ENCODE assay signal across 1 cellular context in the genomic region with DNA sequence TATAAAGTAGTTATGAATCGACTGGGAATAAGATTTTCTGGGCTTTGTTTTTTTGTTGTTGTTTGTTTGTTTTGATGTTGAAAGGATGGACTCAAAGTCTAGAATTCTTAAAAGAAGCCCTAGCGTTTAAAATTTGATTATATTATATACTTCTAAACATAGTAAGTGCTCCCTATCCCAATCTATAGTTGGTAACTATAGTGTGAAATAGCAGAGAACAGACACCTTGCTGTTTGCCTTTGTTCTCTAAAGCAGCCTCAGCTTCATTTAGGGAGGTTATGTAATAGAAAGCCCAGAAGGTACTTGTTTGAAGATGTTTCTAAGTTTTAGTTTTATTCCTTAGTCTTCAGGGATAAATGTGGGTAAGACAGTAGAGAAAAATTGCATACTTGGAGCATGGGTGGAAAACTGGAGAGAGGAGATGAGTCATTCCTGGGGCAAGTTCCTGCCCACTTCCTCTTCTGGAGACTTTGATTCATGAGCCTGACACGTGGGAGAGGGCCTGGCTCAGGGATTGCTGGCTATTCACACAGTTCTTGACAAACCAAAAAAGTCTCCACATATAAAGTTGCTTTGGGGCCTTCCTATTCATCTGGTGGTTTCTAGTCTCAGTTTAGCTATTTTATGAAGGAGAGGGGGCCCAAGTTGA.
A peak's percentile ranks its signal among the peaks of the same experiment; 100 is the strongest.
TF ChIP-seq lines count a peak whose summit lies in the region.

No MANE protein-coding gene starts in this region.

TF ChIP-seq in HepG2, 621 proteins besides CTCF, POLR2A, EP300 and RAD21 (continued from another document and continues in another):
- TF ChIP-seq ZNF142 (CRISPR knock-in tag; IDR thresholded peaks at IDR 0.05) (no peak), CREM (IDR thresholded peaks at IDR 0.05) (peak; percentile 17; the same call in 1 of the 2 replicates), CREM (CRISPR knock-in tag; IDR thresholded peaks at IDR 0.05) (no peak), NFE2 (CRISPR knock-in tag; IDR thresholded peaks at IDR 0.05) (no peak), CBX5 (CRISPR knock-in tag; IDR thresholded peaks at IDR 0.05; ENCODE audit: borderline replicate concordance) (no peak), TEAD2 (CRISPR knock-in tag; IDR thresholded peaks at IDR 0.05) (no peak), MLX (CRISPR knock-in tag; IDR thresholded peaks at IDR 0.05) (peak; percentile 99), KMT2B (CRISPR knock-in tag; IDR thresholded peaks at IDR 0.05) (peak; percentile 72), NFYB (CRISPR knock-in tag; IDR thresholded peaks at IDR 0.05) (no peak), HNF4A (CRISPR knock-in tag; IDR thresholded peaks at IDR 0.05) (peak; percentile 65), ZBTB3 (CRISPR knock-in tag; IDR thresholded peaks at IDR 0.05; ENCODE audit: borderline replicate concordance, low read depth) (no peak), HOXA3 (CRISPR knock-in tag; IDR thresholded peaks at IDR 0.05) (peak; percentile 49; the same call in 1 of the 2 replicates), U2AF2 (IDR thresholded peaks at IDR 0.05; ENCODE audit: low read depth, low read length) (no peak), SMAD1 (CRISPR knock-in tag; IDR thresholded peaks at IDR 0.05; ENCODE audit: borderline replicate concordance, low read depth) (no peak), ZBTB38 (CRISPR knock-in tag; IDR thresholded peaks at IDR 0.05) (0 out of 2 replicates have a peak, but pooled peaks have one; percentile 22), CHD4 (IDR thresholded peaks at IDR 0.05; ENCODE audit: borderline replicate concordance, low read length) (no peak), JUN (CRISPR knock-in tag; IDR thresholded peaks at IDR 0.05) (peak; percentile 91), YY1 (IDR thresholded peaks at IDR 0.05; ENCODE audit: insufficient read depth, insufficient replicate concordance, low read depth, low read length) (no peak), NCOA2 (CRISPR knock-in tag; IDR thresholded peaks at IDR 0.05) (peak; percentile 52; the same call in 1 of the 2 replicates), THAP11 (CRISPR knock-in tag; IDR thresholded peaks at IDR 0.05) (peak; percentile 39; the same call in 1 of the 2 replicates), NCOA5 (CRISPR knock-in tag; IDR thresholded peaks at IDR 0.05) (no peak), RFXAP (CRISPR knock-in tag; IDR thresholded peaks at IDR 0.05; ENCODE audit: borderline replicate concordance) (no peak), POGZ (CRISPR knock-in tag; IDR thresholded peaks at IDR 0.05) (peak; percentile 92), ZZZ3 (CRISPR knock-in tag; IDR thresholded peaks at IDR 0.05; ENCODE audit: borderline replicate concordance) (no peak), ZBTB46 (CRISPR knock-in tag; IDR thresholded peaks at IDR 0.05; ENCODE audit: borderline replicate concordance) (no peak), ZNF572 (CRISPR knock-in tag; IDR thresholded peaks at IDR 0.05) (no peak), TERF1 (CRISPR knock-in tag; IDR thresholded peaks at IDR 0.05) (no peak), NRL (CRISPR knock-in tag; IDR thresholded peaks at IDR 0.05; ENCODE audit: borderline replicate concordance) (no peak), HDAC1 (CRISPR knock-in tag; IDR thresholded peaks at IDR 0.05) (peak; percentile 32; the same call in 1 of the 2 replicates), ZNF335 (CRISPR knock-in tag; IDR thresholded peaks at IDR 0.05) (peak; percentile 73; the same call in 1 of the 2 replicates), TCF7 (IDR thresholded peaks at IDR 0.05; ENCODE audit: low read depth) (peak; percentile 26; the same call in 1 of the 2 replicates), FOXO1 (CRISPR knock-in tag; IDR thresholded peaks at IDR 0.05) (no peak; the same call in 1 of the 2 replicates), RNF2 (conservative IDR thresholded peaks at IDR 0.05; ENCODE audit: low read depth) (0 out of 2 replicates have a peak, but pooled peaks have one; percentile 44), PLSCR1 (CRISPR knock-in tag; IDR thresholded peaks at IDR 0.05; ENCODE audit: borderline replicate concordance) (no peak)
- TF ChIP-seq, protein P1, sequence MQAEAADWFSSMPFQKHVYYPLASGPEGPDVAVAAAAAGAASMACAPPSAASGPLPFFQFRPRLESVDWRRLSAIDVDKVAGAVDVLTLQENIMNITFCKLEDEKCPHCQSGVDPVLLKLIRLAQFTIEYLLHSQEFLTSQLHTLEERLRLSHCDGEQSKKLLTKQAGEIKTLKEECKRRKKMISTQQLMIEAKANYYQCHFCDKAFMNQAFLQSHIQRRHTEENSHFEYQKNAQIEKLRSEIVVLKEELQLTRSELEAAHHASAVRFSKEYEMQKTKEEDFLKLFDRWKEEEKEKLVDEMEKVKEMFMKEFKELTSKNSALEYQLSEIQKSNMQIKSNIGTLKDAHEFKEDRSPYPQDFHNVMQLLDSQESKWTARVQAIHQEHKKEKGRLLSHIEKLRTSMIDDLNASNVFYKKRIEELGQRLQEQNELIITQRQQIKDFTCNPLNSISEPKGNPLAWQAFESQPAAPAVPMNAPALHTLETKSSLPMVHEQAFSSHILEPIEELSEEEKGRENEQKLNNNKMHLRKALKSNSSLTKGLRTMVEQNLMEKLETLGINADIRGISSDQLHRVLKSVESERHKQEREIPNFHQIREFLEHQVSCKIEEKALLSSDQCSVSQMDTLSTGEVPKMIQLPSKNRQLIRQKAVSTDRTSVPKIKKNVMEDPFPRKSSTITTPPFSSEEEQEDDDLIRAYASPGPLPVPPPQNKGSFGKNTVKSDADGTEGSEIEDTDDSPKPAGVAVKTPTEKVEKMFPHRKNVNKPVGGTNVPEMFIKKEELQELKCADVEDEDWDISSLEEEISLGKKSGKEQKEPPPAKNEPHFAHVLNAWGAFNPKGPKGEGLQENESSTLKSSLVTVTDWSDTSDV (CRISPR knock-in tag; IDR thresholded peaks at IDR 0.05): no peak
- TF ChIP-seq, protein P2, sequence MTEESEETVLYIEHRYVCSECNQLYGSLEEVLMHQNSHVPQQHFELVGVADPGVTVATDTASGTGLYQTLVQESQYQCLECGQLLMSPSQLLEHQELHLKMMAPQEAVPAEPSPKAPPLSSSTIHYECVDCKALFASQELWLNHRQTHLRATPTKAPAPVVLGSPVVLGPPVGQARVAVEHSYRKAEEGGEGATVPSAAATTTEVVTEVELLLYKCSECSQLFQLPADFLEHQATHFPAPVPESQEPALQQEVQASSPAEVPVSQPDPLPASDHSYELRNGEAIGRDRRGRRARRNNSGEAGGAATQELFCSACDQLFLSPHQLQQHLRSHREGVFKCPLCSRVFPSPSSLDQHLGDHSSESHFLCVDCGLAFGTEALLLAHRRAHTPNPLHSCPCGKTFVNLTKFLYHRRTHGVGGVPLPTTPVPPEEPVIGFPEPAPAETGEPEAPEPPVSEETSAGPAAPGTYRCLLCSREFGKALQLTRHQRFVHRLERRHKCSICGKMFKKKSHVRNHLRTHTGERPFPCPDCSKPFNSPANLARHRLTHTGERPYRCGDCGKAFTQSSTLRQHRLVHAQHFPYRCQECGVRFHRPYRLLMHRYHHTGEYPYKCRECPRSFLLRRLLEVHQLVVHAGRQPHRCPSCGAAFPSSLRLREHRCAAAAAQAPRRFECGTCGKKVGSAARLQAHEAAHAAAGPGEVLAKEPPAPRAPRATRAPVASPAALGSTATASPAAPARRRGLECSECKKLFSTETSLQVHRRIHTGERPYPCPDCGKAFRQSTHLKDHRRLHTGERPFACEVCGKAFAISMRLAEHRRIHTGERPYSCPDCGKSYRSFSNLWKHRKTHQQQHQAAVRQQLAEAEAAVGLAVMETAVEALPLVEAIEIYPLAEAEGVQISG (CRISPR knock-in tag; IDR thresholded peaks at IDR 0.05): peak; percentile 50; the same call in 1 of the 2 replicates
- TF ChIP-seq, protein P3, sequence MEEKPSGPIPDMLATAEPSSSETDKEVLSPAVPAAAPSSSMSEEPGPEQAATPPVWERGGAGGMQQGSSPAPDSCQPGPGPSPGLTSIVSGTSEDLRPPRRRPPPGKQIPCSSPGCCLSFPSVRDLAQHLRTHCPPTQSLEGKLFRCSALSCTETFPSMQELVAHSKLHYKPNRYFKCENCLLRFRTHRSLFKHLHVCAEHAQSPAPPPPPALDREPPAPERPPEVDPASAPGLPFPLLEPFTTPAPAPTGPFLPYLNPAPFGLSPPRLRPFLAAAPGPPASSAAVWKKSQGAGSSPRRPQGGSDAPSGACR (CRISPR knock-in tag; IDR thresholded peaks at IDR 0.05): 0 out of 2 replicates have a peak, but pooled peaks have one; percentile 20
- TF ChIP-seq, protein P4, sequence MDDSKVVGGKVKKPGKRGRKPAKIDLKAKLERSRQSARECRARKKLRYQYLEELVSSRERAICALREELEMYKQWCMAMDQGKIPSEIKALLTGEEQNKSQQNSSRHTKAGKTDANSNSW (CRISPR knock-in tag; IDR thresholded peaks at IDR 0.05; ENCODE audit: borderline replicate concordance): no peak
- TF ChIP-seq, protein P5, sequence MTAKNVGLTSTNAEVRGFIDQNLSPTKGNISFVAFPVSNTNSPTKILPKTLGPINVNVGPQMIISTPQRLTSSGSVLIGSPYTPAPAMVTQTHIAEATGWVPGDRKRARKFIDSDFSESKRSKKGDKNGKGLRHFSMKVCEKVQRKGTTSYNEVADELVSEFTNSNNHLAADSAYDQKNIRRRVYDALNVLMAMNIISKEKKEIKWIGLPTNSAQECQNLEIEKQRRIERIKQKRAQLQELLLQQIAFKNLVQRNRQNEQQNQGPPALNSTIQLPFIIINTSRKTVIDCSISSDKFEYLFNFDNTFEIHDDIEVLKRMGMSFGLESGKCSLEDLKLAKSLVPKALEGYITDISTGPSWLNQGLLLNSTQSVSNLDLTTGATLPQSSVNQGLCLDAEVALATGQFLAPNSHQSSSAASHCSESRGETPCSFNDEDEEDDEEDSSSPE (CRISPR knock-in tag; IDR thresholded peaks at IDR 0.05): peak; percentile 74
